10 cellular contexts compared by ENCODE assay signal in the genomic region with DNA sequence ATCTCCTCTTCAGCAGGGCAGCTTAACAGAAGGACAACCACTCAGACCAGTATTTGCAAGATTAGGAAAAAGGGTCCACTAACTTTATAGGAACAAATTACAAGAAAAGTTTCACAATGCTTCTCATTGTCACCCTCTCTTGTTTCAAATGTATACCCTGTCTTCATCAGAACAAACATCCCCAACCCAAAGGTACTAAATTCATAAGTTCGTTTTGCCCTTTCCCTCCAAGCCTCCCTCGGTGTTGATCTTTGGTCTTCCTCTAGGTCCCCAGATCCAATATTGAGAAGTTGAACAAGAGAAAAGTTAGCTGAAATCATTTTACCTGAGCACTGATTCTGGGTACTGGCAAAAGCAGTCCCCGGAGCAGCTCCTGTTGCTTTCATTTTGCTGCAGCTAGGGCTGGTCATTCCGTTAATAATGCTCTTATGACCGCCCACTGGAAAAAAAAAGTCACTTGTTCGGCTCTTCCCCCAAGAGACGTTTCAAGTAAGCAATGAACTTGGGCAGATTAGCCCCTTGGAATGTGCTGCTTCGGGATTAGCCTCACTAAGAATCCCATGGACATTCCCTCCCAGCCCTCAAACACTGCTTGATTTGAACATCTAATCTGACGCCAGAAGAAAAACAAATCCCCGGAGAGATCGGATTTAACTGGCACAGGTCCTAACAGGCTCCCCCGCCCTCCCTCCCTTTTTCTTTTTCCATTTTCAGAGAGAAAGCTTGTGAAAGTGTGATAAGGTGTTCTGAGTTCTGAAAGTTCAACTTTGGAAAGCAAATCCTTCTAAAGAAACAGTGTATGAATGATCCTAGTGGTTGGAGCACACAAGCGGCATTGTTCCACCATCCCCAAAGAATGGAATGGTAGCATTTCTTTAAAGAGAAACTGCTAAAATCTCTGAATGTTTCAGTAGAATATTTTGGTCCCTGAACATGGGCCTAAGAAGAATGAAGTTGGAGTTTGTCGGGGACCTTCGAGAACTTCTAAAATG.
DNase-seq lines count a peak whose midpoint lies in the region; ATAC-seq and TF ChIP-seq lines count a peak whose summit lies in the region.
"Had no signal": no experiment of that assay in that cellular context is flagged by ENCODE, and none has a peak within 500 bp of the region (broad histone marks: within the 10 kb centered on the region; RNA-seq: fewer than 3 reads in every experiment).

No MANE protein-coding gene starts in this region.

- DNase-seq in Right ventricle myocardium inferior (ENCODE audit: missing footprints) (no peak), cardiac septum (ENCODE audit: low spot score) (no peak), fibroblast of villous mesenchyme (ENCODE audit: low read depth) (peak; percentile 24), omental fat pad (ENCODE audit: low spot score) (no peak)
- DNase-seq in activated CD4-positive, alpha-beta T cell treated with anti-CD3 and anti-CD28 coated beads, Interleukin-2, amount 10 ng/mL, durations not matched to agents 7 days and 5 days, result no peak
- no peak for DNase-seq in stimulated activated effector memory CD8-positive, alpha-beta T cell treated with anti-CD3 and anti-CD28 coated beads, Interleukin-12 subunit alpha, Interleukin-12 subunit beta, amount 100 ng/mL, for 72 hours (ENCODE audit: low spot score in 2 of 2)
- DNase-seq: activated CD4-positive, alpha-beta T cell treated with anti-CD3 and anti-CD28 coated beads, Interleukin-2, amount 50 U/mL, for 48 hours; central memory CD4-positive, alpha-beta T cell had no signal

- no peak overlapping the region for H3K4me3 Mint-ChIP-seq in activated CD4-positive, alpha-beta T cell treated with anti-CD3 and anti-CD28 coated beads, Interleukin-2, amount 10 ng/mL, durations not matched to agents 7 days and 5 days
- H3K4me3 Mint-ChIP-seq in stimulated activated effector memory CD8-positive, alpha-beta T cell treated with anti-CD3 and anti-CD28 coated beads, Interleukin-12 subunit alpha, Interleukin-12 subunit beta, amount 100 ng/mL, for 72 hours, result no peak overlapping the region

- intact Hi-C loops in Right ventricle myocardium inferior (cut with DNase I), result no loop called here
- intact Hi-C loops in cardiac septum (cut with DNase I), result no loop called here

- no peaks in the 10 kb centered on the region for H3K4me1 Mint-ChIP-seq in activated CD4-positive, alpha-beta T cell treated with anti-CD3 and anti-CD28 coated beads, Interleukin-2, amount 10 ng/mL, durations not matched to agents 7 days and 5 days
- no peaks in the 10 kb centered on the region for H3K4me1 Mint-ChIP-seq in stimulated activated effector memory CD8-positive, alpha-beta T cell treated with anti-CD3 and anti-CD28 coated beads, Interleukin-12 subunit alpha, Interleukin-12 subunit beta, amount 100 ng/mL, for 72 hours

- no peaks in the 10 kb centered on the region for H3K36me3 Mint-ChIP-seq in activated CD4-positive, alpha-beta T cell treated with anti-CD3 and anti-CD28 coated beads, Interleukin-2, amount 10 ng/mL, durations not matched to agents 7 days and 5 days (ENCODE audit: low read depth)
- H3K36me3 Mint-ChIP-seq in stimulated activated effector memory CD8-positive, alpha-beta T cell treated with anti-CD3 and anti-CD28 coated beads, Interleukin-12 subunit alpha, Interleukin-12 subunit beta, amount 100 ng/mL, for 72 hours, result no peaks in the 10 kb centered on the region

- H3K27ac Mint-ChIP-seq in activated CD4-positive, alpha-beta T cell treated with anti-CD3 and anti-CD28 coated beads, Interleukin-2, amount 10 ng/mL, durations not matched to agents 7 days and 5 days, result no peak overlapping the region
- H3K27ac Mint-ChIP-seq in stimulated activated effector memory CD8-positive, alpha-beta T cell treated with anti-CD3 and anti-CD28 coated beads, Interleukin-12 subunit alpha, Interleukin-12 subunit beta, amount 100 ng/mL, for 72 hours, result no peak overlapping the region

- peak; percentile 76 for ATAC-seq in Right ventricle myocardium inferior
- ATAC-seq in omental fat pad (ENCODE audit: low FRiP score), result peak; percentile 70
- no peak for ATAC-seq in HG03432 (IDR thresholded peaks at IDR 0.05; ENCODE audit: unreplicated experiment)
- no peak for ATAC-seq in stimulated activated effector memory CD8-positive, alpha-beta T cell treated with anti-CD3 and anti-CD28 coated beads, Interleukin-12 subunit alpha, Interleukin-12 subunit beta, amount 100 ng/mL, for 72 hours
- no peak for ATAC-seq in HG03571 (IDR thresholded peaks at IDR 0.05; ENCODE audit: unreplicated experiment)

- TF ChIP-seq CTCF in fibroblast of villous mesenchyme (IDR thresholded peaks at IDR 0.05; ENCODE audit: insufficient read depth, low read depth, low read length), result no peak
- no peak for TF ChIP-seq CTCF in omental fat pad (IDR thresholded peaks at IDR 0.05)

- no peaks in the 10 kb centered on the region for H3K9me3 Mint-ChIP-seq in activated CD4-positive, alpha-beta T cell treated with anti-CD3 and anti-CD28 coated beads, Interleukin-2, amount 10 ng/mL, durations not matched to agents 7 days and 5 days
- no peaks in the 10 kb centered on the region for H3K9me3 Mint-ChIP-seq in stimulated activated effector memory CD8-positive, alpha-beta T cell treated with anti-CD3 and anti-CD28 coated beads, Interleukin-12 subunit alpha, Interleukin-12 subunit beta, amount 100 ng/mL, for 72 hours

- CTCF ChIA-PET in activated CD4-positive, alpha-beta T cell treated with anti-CD3 and anti-CD28 coated beads, Interleukin-2, amount 10 ng/mL, durations not matched to agents 7 days and 5 days (lab: Charles Lee), result no interaction called here

- POLR2A ChIA-PET in activated CD4-positive, alpha-beta T cell treated with anti-CD3 and anti-CD28 coated beads, Interleukin-2, amount 10 ng/mL, durations not matched to agents 7 days and 5 days (lab: Charles Lee), result no interaction called here

- no peaks in the 10 kb centered on the region for H3K27me3 Mint-ChIP-seq in activated CD4-positive, alpha-beta T cell treated with anti-CD3 and anti-CD28 coated beads, Interleukin-2, amount 10 ng/mL, durations not matched to agents 7 days and 5 days

- peak overlapping the region; percentile 47 for H3K4me3 ChIP-seq in fibroblast of villous mesenchyme (ENCODE audit: low read depth, low read length)

Comparison
In these comparisons a context has a peak if more than half of its experiments do, and no peak if none do; other contexts are left out.
1. ATAC-seq: peak in Right ventricle myocardium inferior (single experiment) and omental fat pad (single experiment); none in HG03432 (single experiment), stimulated activated effector memory CD8-positive, alpha-beta T cell treated with anti-CD3 and anti-CD28 coated beads, Interleukin-12 subunit alpha, Interleukin-12 subunit beta, amount 100 ng/mL, for 72 hours (single experiment) and HG03571 (single experiment).